Comparison of ENCODE assay signal across 14 cellular contexts in genomic region chr1:31238612-31238985, GRCh38. TPM values are rescaled to one million over a fixed set of nuclear protein-coding genes. Genes with fewer than 3 reads are reported as not detected.
DNase-seq lines count a peak whose midpoint lies in the region; ATAC-seq, FAIRE-seq and TF ChIP-seq lines count a peak whose summit lies in the region.
"Had no signal": no experiment of that assay in that cellular context is flagged by ENCODE, and none has a peak within 500 bp of the region (broad histone marks: within the 10 kb centered on the region; RNA-seq: fewer than 3 reads in every experiment).

No MANE protein-coding gene starts in this region.

- no peaks in the 10 kb centered on the region for H3K9me3 Mint-ChIP-seq in activated T-helper 2 cell treated with anti-CD3 and anti-CD28 coated beads, Interferon-gamma antibody, Interleukin-2, Interleukin-4, amounts not matched to agents 10 μg/mL and 5 μg/mL and 100 μg/mL, durations not matched to agents 14 hours and 24 hours and 36 hours
- H3K9me3 Mint-ChIP-seq in memory B cell (no peaks in the 10 kb centered on the region), type B pancreatic cell (no peaks in the 10 kb centered on the region)

- DNase-seq in HepG2 (ENCODE audit: low spot score) (no peak), right lobe of liver (no peak), memory B cell (ENCODE audit: low spot score in 2 of 2) (no peak), type B pancreatic cell (ENCODE audit: extremely low spot score, unreplicated experiment) (no peak), NCI-H1092 treated with DMSO at 0.1 percent for 48 hours (lab: John Stamatoyannopoulos, UW) (no peak)
- DNase-seq in activated T-helper 2 cell treated with anti-CD3 and anti-CD28 coated beads, Interferon-gamma antibody, Interleukin-2, Interleukin-4, amounts not matched to agents 10 μg/mL and 5 μg/mL and 100 μg/mL, durations not matched to agents 14 hours and 24 hours and 36 hours (ENCODE audit: low spot score): no peak
- DNase-seq: NCI-H1105; stimulated activated naive CD4-positive, alpha-beta T cell treated with Interleukin-2 at 50 U/mL for 16 hours had no signal

- no peaks in the 10 kb centered on the region for H3K36me3 Mint-ChIP-seq in activated T-helper 2 cell treated with anti-CD3 and anti-CD28 coated beads, Interferon-gamma antibody, Interleukin-2, Interleukin-4, amounts not matched to agents 10 μg/mL and 5 μg/mL and 100 μg/mL, durations not matched to agents 14 hours and 24 hours and 36 hours (ENCODE audit: low read depth)
- peaks cover 2% of the 10 kb centered on the region for H3K36me3 Mint-ChIP-seq in memory B cell
- H3K36me3 Mint-ChIP-seq in type B pancreatic cell: no peaks in the 10 kb centered on the region

- ATAC-seq in HepG2: peak; percentile 30
- ATAC-seq in right lobe of liver: no peak
- no peak for ATAC-seq in memory B cell (ENCODE audit: low read depth)
- ATAC-seq in GM19467 (IDR thresholded peaks at IDR 0.05; ENCODE audit: unreplicated experiment): no peak
- no peak for ATAC-seq in HG03135 (IDR thresholded peaks at IDR 0.05; ENCODE audit: unreplicated experiment)

- 0% methylated on average over 2 of the region's 4 CpGs for WGBS in HepG2 (ENCODE audit: low lambda C conversion rate)
- 24% methylated on average over 4 of the region's 4 CpGs for WGBS in right lobe of liver (ENCODE audit: insufficient coverage, low coverage, low lambda C conversion rate, missing lambda C conversion rate)

- TF ChIP-seq POLR2A in HepG2 (IDR thresholded peaks at IDR 0.05; ENCODE audit: insufficient read depth in 1 of 2, low read depth in 2 of 2, low read length in 2 of 2): no peak
- TF ChIP-seq POLR2A in right lobe of liver (IDR thresholded peaks at IDR 0.05): no peak

- TF ChIP-seq CTCF in HepG2 (CRISPR knock-in tag; IDR thresholded peaks at IDR 0.05) (no peak), right lobe of liver (IDR thresholded peaks at IDR 0.05) (no peak), type B pancreatic cell (conservative IDR thresholded peaks at IDR 0.05) (no peak)

- peak overlapping the region; percentile 59 for H3K4me2 ChIP-seq in HepG2 (ENCODE audit: low read depth, low read length)

- H3K4me1 ChIP-seq in HepG2 (ENCODE audit: insufficient read depth, low read length) (peaks cover 13% of the 10 kb centered on the region), right lobe of liver (peaks cover 0 to 4% (median 0%) of the 10 kb centered on the region in 4 donors)

- TF ChIP-seq EP300 in HepG2 (IDR thresholded peaks at IDR 0.05; ENCODE audit: low read depth in 2 of 2, low read length in 2 of 2): no peak
- no peak for TF ChIP-seq EP300 in HepG2 (CRISPR knock-in tag; IDR thresholded peaks at IDR 0.05; ENCODE audit: borderline replicate concordance)

- H3K9ac ChIP-seq in HepG2 (ENCODE audit: insufficient read depth, low read depth, low read length): no peak overlapping the region

- no peaks in the 10 kb centered on the region for H3K79me2 ChIP-seq in HepG2 (ENCODE audit: insufficient read depth, low read length)

- BruUV-seq in HepG2 (replicated peaks; lab: Mats Ljungman, UMichigan): no TSS peak

- intact Hi-C loops in HepG2 (cut with micrococcal nuclease; ENCODE audit: unreplicated experiment): no loop called here
- intact Hi-C loops in right lobe of liver (cut with DNase I): no loop called here
- intact Hi-C loops in activated T-helper 2 cell treated with anti-CD3 and anti-CD28 coated beads, Interferon-gamma antibody, Interleukin-2, Interleukin-4, amounts not matched to agents 10 μg/mL and 5 μg/mL and 100 μg/mL, durations not matched to agents 14 hours and 24 hours and 36 hours (cut with micrococcal nuclease): no loop called here

- H3K27ac Mint-ChIP-seq in activated T-helper 2 cell treated with anti-CD3 and anti-CD28 coated beads, Interferon-gamma antibody, Interleukin-2, Interleukin-4, amounts not matched to agents 10 μg/mL and 5 μg/mL and 100 μg/mL, durations not matched to agents 14 hours and 24 hours and 36 hours: no peak overlapping the region
- no peak overlapping the region for H3K27ac Mint-ChIP-seq in memory B cell
- H3K27ac Mint-ChIP-seq in type B pancreatic cell: peak overlapping the region; percentile 65

- no peak for FAIRE-seq in HepG2 (lab: Jason Lieb, UNC)

- H3K4me3 ChIP-seq in HepG2 (replicated peaks in 1 of 3; ENCODE audit: insufficient read depth in 1 of 3, low read depth in 2 of 3, low read length in 3 of 3): peak overlapping the region in 1 of 3 experiments; percentile 63; a peak in 1 of 6 replicates
- H3K4me3 ChIP-seq in right lobe of liver: no peak overlapping the region

- no peak for TF ChIP-seq RAD21 in HepG2 (CRISPR knock-in tag; IDR thresholded peaks at IDR 0.05)

- peaks cover 11 to 54% of the 10 kb centered on the region in 2 experiments for H3K27me3 ChIP-seq in HepG2 (ENCODE audit: control insufficient read depth in 1 of 2, insufficient read depth in 2 of 2, low read length in 2 of 2)
- no peaks in the 10 kb centered on the region for H3K27me3 ChIP-seq in right lobe of liver

- H3K36me3 ChIP-seq in HepG2 (replicated peaks in 1 of 2; ENCODE audit: control insufficient read depth in 1 of 2, insufficient read depth in 2 of 2, low read length in 2 of 2): no peaks in the 10 kb centered on the region
- no peaks in the 10 kb centered on the region for H3K36me3 ChIP-seq in right lobe of liver

- peaks cover 11% of the 10 kb centered on the region for H3K4me1 Mint-ChIP-seq in activated T-helper 2 cell treated with anti-CD3 and anti-CD28 coated beads, Interferon-gamma antibody, Interleukin-2, Interleukin-4, amounts not matched to agents 10 μg/mL and 5 μg/mL and 100 μg/mL, durations not matched to agents 14 hours and 24 hours and 36 hours (ENCODE audit: low read depth)
- H3K4me1 Mint-ChIP-seq in memory B cell: peaks cover 11% of the 10 kb centered on the region
- H3K4me1 Mint-ChIP-seq in type B pancreatic cell (ENCODE audit: unreplicated experiment): peaks cover 19% of the 10 kb centered on the region

- POLR2A ChIA-PET in HepG2 (lab: Yijun Ruan, JAX): no interaction called here

- H4K20me1 ChIP-seq in HepG2 (ENCODE audit: insufficient read depth, low read length): peaks cover 4% of the 10 kb centered on the region; the same call in 1 of the 2 replicates

- peaks cover 54% of the 10 kb centered on the region for H3K27me3 Mint-ChIP-seq in activated T-helper 2 cell treated with anti-CD3 and anti-CD28 coated beads, Interferon-gamma antibody, Interleukin-2, Interleukin-4, amounts not matched to agents 10 μg/mL and 5 μg/mL and 100 μg/mL, durations not matched to agents 14 hours and 24 hours and 36 hours (ENCODE audit: low read depth)
- peaks cover 35% of the 10 kb centered on the region for H3K27me3 Mint-ChIP-seq in memory B cell
- H3K27me3 Mint-ChIP-seq in type B pancreatic cell: peaks cover 56% of the 10 kb centered on the region

- CTCF ChIA-PET in HepG2 (lab: Yijun Ruan, JAX; ENCODE audit: low intra/inter-chr PET ratio, low total read pairs): no interaction called here

- no peak overlapping the region for H3K27ac ChIP-seq in HepG2 (ENCODE audit: extremely low read length, insufficient read depth, low read length)
- H3K27ac ChIP-seq in right lobe of liver: no peak overlapping the region
- H3K27ac ChIP-seq: coronary artery, HL-60 had no signal

- H3K9me3 ChIP-seq in HepG2 (ENCODE audit: low read length) (no peaks in the 10 kb centered on the region), right lobe of liver (no peaks in the 10 kb centered on the region)

- H3K4me3 Mint-ChIP-seq in activated T-helper 2 cell treated with anti-CD3 and anti-CD28 coated beads, Interferon-gamma antibody, Interleukin-2, Interleukin-4, amounts not matched to agents 10 μg/mL and 5 μg/mL and 100 μg/mL, durations not matched to agents 14 hours and 24 hours and 36 hours (ENCODE audit: low read depth): peak overlapping the region; percentile 9
- H3K4me3 Mint-ChIP-seq in memory B cell (peak overlapping the region; percentile 68), type B pancreatic cell (peak overlapping the region; percentile 89)

- in situ Hi-C loops in HepG2 (cut with HindIII; ENCODE audit: extremely low pct_ligation_motif_present, low pct_unique_long_range_greater_than_20kb): no loop called here

- H2AFZ ChIP-seq in HepG2 (ENCODE audit: low read length): no peak overlapping the region

RNA-seq across cellular contexts. Expression of gene NKAIN1, which starts 1.1 kb away (rescaled TPM):
- total RNA-seq in HepG2 (2016; rRNA removed; fragmentation: Illumina TruSeq; extraction: Trizol) (0.29 TPM in 1 of 2 replicates, not detected in the other), right lobe of liver (not detected), type B pancreatic cell (ENCODE audit: low replicate concordance) (4.4 and 17.1 TPM in 2 replicates)
- total RNA-seq in HepG2 (2016; cell fraction: cytosol; rRNA removed; fragmentation: Illumina TruSeq; extraction: Trizol; ENCODE audit: low read depth): 0.20 and 0.26 TPM in 2 replicates
- 0.26 and 0.27 TPM in 2 replicates for total RNA-seq in HepG2 (2016; cell fraction: insoluble cytoplasmic fraction; rRNA removed; fragmentation: Illumina TruSeq; extraction: Trizol)
- total RNA-seq in HepG2 (2016; cell fraction: membrane; rRNA removed; fragmentation: Illumina TruSeq; extraction: Trizol): 0.37 and 0.79 TPM in 2 replicates
- total RNA-seq in HepG2 (2016; cell fraction: nucleus; rRNA removed; fragmentation: Illumina TruSeq; extraction: Trizol): 0.31 TPM in 1 of 2 replicates, not detected in the other
- polyA plus RNA-seq in HepG2 (2011; rRNA removed): 0.20 and 0.40 TPM in 2 replicates
- polyA plus RNA-seq in HepG2 (2011; cell fraction: cytosol; rRNA removed): 0.17 and 0.28 TPM in 2 replicates
- polyA plus RNA-seq in HepG2 (2011; cell fraction: nucleus; rRNA removed): 0.59 TPM in 1 of 2 replicates, not detected in the other
- polyA plus RNA-seq in HepG2 (2012): 0.19 TPM in 1 of 2 replicates, not detected in the other
- 0.33 and 0.54 TPM in 2 replicates for polyA plus RNA-seq in HepG2 (2016; cell fraction: cytosol; fragmentation: Illumina TruSeq; extraction: Trizol; ENCODE audit: low read depth)
- 0.26 and 0.47 TPM in 2 replicates for polyA plus RNA-seq in HepG2 (2016; cell fraction: insoluble cytoplasmic fraction; fragmentation: Illumina TruSeq; extraction: Trizol; ENCODE audit: low read depth)
- 0.57 and 1.3 TPM in 2 replicates for polyA plus RNA-seq in HepG2 (2016; cell fraction: membrane; fragmentation: Illumina TruSeq; extraction: Trizol; ENCODE audit: low read depth)
- not detected in 2 replicates for polyA plus RNA-seq in HepG2 (2016; cell fraction: nucleus; fragmentation: Illumina TruSeq; extraction: Trizol; ENCODE audit: insufficient read depth, low read depth)
- 0.63 and 3.7 TPM in 2 replicates for polyA minus RNA-seq in HepG2 (2011; rRNA and poly(A)+ RNA removed; ENCODE audit: low replicate concordance)
- not detected in 2 replicates for polyA minus RNA-seq in HepG2 (2011; cell fraction: cytosol; rRNA and poly(A)+ RNA removed)
- polyA minus RNA-seq in HepG2 (2011; cell fraction: nucleus; rRNA and poly(A)+ RNA removed): not detected in 2 replicates
- total RNA-seq in activated T-helper 2 cell treated with anti-CD3 and anti-CD28 coated beads, Interferon-gamma antibody, Interleukin-2, Interleukin-4, amounts not matched to agents 10 μg/mL and 5 μg/mL and 100 μg/mL, durations not matched to agents 14 hours and 24 hours and 36 hours: 0.07 TPM in 1 of 2 replicates, not detected in the other
- total RNA-seq: glomerular endothelial cell; T-helper 2 cell treated with Interferon-gamma antibody and Interleukin-4, amounts not matched to agents 100 ng/mL and 5 ng/mL, for 36 hours had no signal

RNA-seq across cellular contexts. Expression of gene SNRNP40, which starts 58.0 kb away (rescaled TPM):
- 147 and 192 TPM in 2 replicates for total RNA-seq in HepG2 (2016; rRNA removed; fragmentation: Illumina TruSeq; extraction: Trizol)
- 32.2 and 34.4 TPM in 2 replicates for total RNA-seq in HepG2 (2016; cell fraction: cytosol; rRNA removed; fragmentation: Illumina TruSeq; extraction: Trizol; ENCODE audit: low read depth)
- 144 and 197 TPM in 2 replicates for total RNA-seq in HepG2 (2016; cell fraction: insoluble cytoplasmic fraction; rRNA removed; fragmentation: Illumina TruSeq; extraction: Trizol)
- 54.1 and 62.1 TPM in 2 replicates for total RNA-seq in HepG2 (2016; cell fraction: membrane; rRNA removed; fragmentation: Illumina TruSeq; extraction: Trizol)
- total RNA-seq in HepG2 (2016; cell fraction: nucleus; rRNA removed; fragmentation: Illumina TruSeq; extraction: Trizol): 69.1 and 77.1 TPM in 2 replicates
- 46.1 and 51.0 TPM in 2 replicates for polyA plus RNA-seq in HepG2 (2011; rRNA removed)
- 42.2 and 42.7 TPM in 2 replicates for polyA plus RNA-seq in HepG2 (2011; cell fraction: cytosol; rRNA removed)
- polyA plus RNA-seq in HepG2 (2011; cell fraction: nucleus; rRNA removed): 30.4 and 32.1 TPM in 2 replicates
- polyA plus RNA-seq in HepG2 (2012): 27.5 and 32.5 TPM in 2 replicates
- polyA plus RNA-seq in HepG2 (2016; cell fraction: cytosol; fragmentation: Illumina TruSeq; extraction: Trizol; ENCODE audit: low read depth): 11.3 and 11.8 TPM in 2 replicates
- polyA plus RNA-seq in HepG2 (2016; cell fraction: insoluble cytoplasmic fraction; fragmentation: Illumina TruSeq; extraction: Trizol; ENCODE audit: low read depth): 138 and 148 TPM in 2 replicates
- polyA plus RNA-seq in HepG2 (2016; cell fraction: membrane; fragmentation: Illumina TruSeq; extraction: Trizol; ENCODE audit: low read depth): 25.4 and 25.6 TPM in 2 replicates
- polyA plus RNA-seq in HepG2 (2016; cell fraction: nucleus; fragmentation: Illumina TruSeq; extraction: Trizol; ENCODE audit: insufficient read depth, low read depth): 68.7 and 74.0 TPM in 2 replicates
- polyA minus RNA-seq in HepG2 (2011; rRNA and poly(A)+ RNA removed; ENCODE audit: low replicate concordance): 71.2 and 176 TPM in 2 replicates
- polyA minus RNA-seq in HepG2 (2011; cell fraction: cytosol; rRNA and poly(A)+ RNA removed): 47.6 and 49.5 TPM in 2 replicates
- polyA minus RNA-seq in HepG2 (2011; cell fraction: nucleus; rRNA and poly(A)+ RNA removed): 53.7 and 59.1 TPM in 2 replicates
- 10 to 100 TPM; 12.2 to 18.9 (median 14.9) TPM for total RNA-seq in right lobe of liver
- 115 and 116 TPM in 2 replicates for total RNA-seq in activated T-helper 2 cell treated with anti-CD3 and anti-CD28 coated beads, Interferon-gamma antibody, Interleukin-2, Interleukin-4, amounts not matched to agents 10 μg/mL and 5 μg/mL and 100 μg/mL, durations not matched to agents 14 hours and 24 hours and 36 hours
- 57.1 and 79.9 TPM in 2 replicates for total RNA-seq in type B pancreatic cell (ENCODE audit: low replicate concordance)

RNA-seq across cellular contexts. Expression of gene ZCCHC17, which starts 58.2 kb away (rescaled TPM):
- total RNA-seq in HepG2 (2016; rRNA removed; fragmentation: Illumina TruSeq; extraction: Trizol) (53.0 and 81.2 TPM in 2 replicates), right lobe of liver (1 to 10 TPM; 6.3 to 9.9 (median 7.3) TPM), type B pancreatic cell (ENCODE audit: low replicate concordance) (29.5 and 35.0 TPM in 2 replicates)
- total RNA-seq in HepG2 (2016; cell fraction: cytosol; rRNA removed; fragmentation: Illumina TruSeq; extraction: Trizol; ENCODE audit: low read depth): 22.3 and 22.6 TPM in 2 replicates
- 53.0 and 78.0 TPM in 2 replicates for total RNA-seq in HepG2 (2016; cell fraction: insoluble cytoplasmic fraction; rRNA removed; fragmentation: Illumina TruSeq; extraction: Trizol)
- total RNA-seq in HepG2 (2016; cell fraction: membrane; rRNA removed; fragmentation: Illumina TruSeq; extraction: Trizol): 44.8 and 45.5 TPM in 2 replicates
- 18.3 and 21.7 TPM in 2 replicates for total RNA-seq in HepG2 (2016; cell fraction: nucleus; rRNA removed; fragmentation: Illumina TruSeq; extraction: Trizol)
- 17.5 and 20.5 TPM in 2 replicates for polyA plus RNA-seq in HepG2 (2011; rRNA removed)
- 14.9 and 16.0 TPM in 2 replicates for polyA plus RNA-seq in HepG2 (2011; cell fraction: cytosol; rRNA removed)
- polyA plus RNA-seq in HepG2 (2011; cell fraction: nucleus; rRNA removed): 5.9 and 6.1 TPM in 2 replicates
- polyA plus RNA-seq in HepG2 (2012): 13.3 and 17.2 TPM in 2 replicates
- polyA plus RNA-seq in HepG2 (2016; cell fraction: cytosol; fragmentation: Illumina TruSeq; extraction: Trizol; ENCODE audit: low read depth): 14.0 and 17.6 TPM in 2 replicates
- 71.7 and 78.7 TPM in 2 replicates for polyA plus RNA-seq in HepG2 (2016; cell fraction: insoluble cytoplasmic fraction; fragmentation: Illumina TruSeq; extraction: Trizol; ENCODE audit: low read depth)
- 31.6 and 32.8 TPM in 2 replicates for polyA plus RNA-seq in HepG2 (2016; cell fraction: membrane; fragmentation: Illumina TruSeq; extraction: Trizol; ENCODE audit: low read depth)
- polyA plus RNA-seq in HepG2 (2016; cell fraction: nucleus; fragmentation: Illumina TruSeq; extraction: Trizol; ENCODE audit: insufficient read depth, low read depth): 26.4 and 29.6 TPM in 2 replicates
- polyA minus RNA-seq in HepG2 (2011; rRNA and poly(A)+ RNA removed; ENCODE audit: low replicate concordance): 10.5 and 28.6 TPM in 2 replicates
- polyA minus RNA-seq in HepG2 (2011; cell fraction: cytosol; rRNA and poly(A)+ RNA removed): 4.3 and 6.7 TPM in 2 replicates
- polyA minus RNA-seq in HepG2 (2011; cell fraction: nucleus; rRNA and poly(A)+ RNA removed): 6.7 and 8.2 TPM in 2 replicates
- 26.2 and 27.2 TPM in 2 replicates for total RNA-seq in activated T-helper 2 cell treated with anti-CD3 and anti-CD28 coated beads, Interferon-gamma antibody, Interleukin-2, Interleukin-4, amounts not matched to agents 10 μg/mL and 5 μg/mL and 100 μg/mL, durations not matched to agents 14 hours and 24 hours and 36 hours

Comparison
In these comparisons a context has a peak if more than half of its experiments do, and no peak if none do; other contexts are left out.
1. H3K4me3 Mint-ChIP-seq: peak in every context shown above with its lines; median percentile 89 in type B pancreatic cell; 68 in memory B cell; 9 in activated T-helper 2 cell treated with anti-CD3 and anti-CD28 coated beads, Interferon-gamma antibody, Interleukin-2, Interleukin-4, amounts not matched to agents 10 μg/mL and 5 μg/mL and 100 μg/mL, durations not matched to agents 14 hours and 24 hours and 36 hours.